In the genomic region with DNA sequence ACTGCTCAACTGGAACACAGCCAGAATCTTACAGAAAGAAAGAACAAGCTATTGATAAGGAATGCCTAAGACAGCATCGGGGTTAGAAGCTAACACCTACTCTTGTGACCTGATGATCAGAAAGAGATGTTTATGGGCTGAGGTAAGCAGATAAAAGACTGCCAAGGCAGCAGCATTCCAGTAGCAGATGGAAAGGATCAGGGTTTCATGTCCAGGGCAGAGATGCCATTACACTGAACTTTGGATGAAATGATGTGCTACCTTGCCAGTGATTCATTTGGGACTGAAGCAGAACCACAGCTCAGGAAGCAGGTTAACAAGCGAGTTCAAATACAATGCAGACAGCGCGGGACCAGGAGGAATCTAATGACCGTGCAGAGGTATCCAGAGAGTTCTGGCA, we compare ENCODE assay signal across 21 cellular contexts. TPM values are rescaled to one million over a fixed set of nuclear protein-coding genes. Genes with fewer than 3 reads are reported as not detected.
DNase-seq lines count a peak whose midpoint lies in the region; ATAC-seq, FAIRE-seq and TF ChIP-seq lines count a peak whose summit lies in the region.
"Had no signal": no experiment of that assay in that cellular context is flagged by ENCODE, and none has a peak within 500 bp of the region (broad histone marks: within the 10 kb centered on the region; RNA-seq: fewer than 3 reads in every experiment).

No MANE protein-coding gene starts in this region.

- TF ChIP-seq POLR2A in right lobe of liver (IDR thresholded peaks at IDR 0.05) (peak; percentile 25), HepG2 (IDR thresholded peaks at IDR 0.05; ENCODE audit: insufficient read depth in 1 of 2, low read depth in 2 of 2, low read length in 2 of 2) (no peak)

- no peak overlapping the region for H3K4me3 Mint-ChIP-seq in activated T-helper 17 cell treated with anti-CD3 and anti-CD28 coated beads, Interleukin-2, amount 50 U/mL, for 72 hours
- no peak overlapping the region for H3K4me3 Mint-ChIP-seq in activated T-helper 1 cell treated with anti-CD3 and anti-CD28 coated beads, Interleukin-12 subunit alpha, Interleukin-12 subunit beta, Interleukin-2, Interleukin-4 antibody, amounts not matched to agents 30 ng/mL and 10 ng/mL and 1 ng/mL, durations not matched to agents 14 hours and 24 hours and 36 hours
- H3K4me3 Mint-ChIP-seq in activated CD4-positive, alpha-beta T cell treated with anti-CD3 and anti-CD28 coated beads for 36 hours, result no peak overlapping the region
- H3K4me3 Mint-ChIP-seq: CD14-positive monocyte had no signal

- TF ChIP-seq CTCF in right lobe of liver (IDR thresholded peaks at IDR 0.05), result no peak
- TF ChIP-seq CTCF in HepG2 (CRISPR knock-in tag; IDR thresholded peaks at IDR 0.05), result no peak
- no peak for TF ChIP-seq CTCF in hepatocyte (IDR thresholded peaks at IDR 0.05; ENCODE audit: poor library complexity)

- in situ Hi-C loops in HepG2 (cut with HindIII; ENCODE audit: extremely low pct_ligation_motif_present, low pct_unique_long_range_greater_than_20kb), result no loop called here

- no peak overlapping the region for H2AFZ ChIP-seq in HepG2 (ENCODE audit: low read length)
- H2AFZ ChIP-seq in hepatocyte, result no peak overlapping the region

- H3K9me3 ChIP-seq in right lobe of liver (no peaks in the 10 kb centered on the region), HepG2 (ENCODE audit: low read length) (no peaks in the 10 kb centered on the region), hepatocyte (ENCODE audit: low read depth) (no peaks in the 10 kb centered on the region)
- H3K9me3 ChIP-seq: SJCRH30 had no signal

- 34% methylated on average over 5 of the region's 5 CpGs for WGBS in right lobe of liver (ENCODE audit: insufficient coverage, low coverage, low lambda C conversion rate, missing lambda C conversion rate)
- 100% methylated on average over 5 of the region's 5 CpGs for WGBS in HepG2 (ENCODE audit: low lambda C conversion rate)
- 84% methylated on average over 5 of the region's 5 CpGs for WGBS in hepatocyte (ENCODE audit: low lambda C conversion rate, missing lambda C conversion rate)

- peaks cover 100% of the 10 kb centered on the region for H3K36me3 Mint-ChIP-seq in activated T-helper 17 cell treated with anti-CD3 and anti-CD28 coated beads, Interleukin-2, amount 50 U/mL, for 72 hours (ENCODE audit: low read depth)
- H3K36me3 Mint-ChIP-seq in activated T-helper 1 cell treated with anti-CD3 and anti-CD28 coated beads, Interleukin-12 subunit alpha, Interleukin-12 subunit beta, Interleukin-2, Interleukin-4 antibody, amounts not matched to agents 30 ng/mL and 10 ng/mL and 1 ng/mL, durations not matched to agents 14 hours and 24 hours and 36 hours (ENCODE audit: low read depth), result peaks cover 49% of the 10 kb centered on the region
- H3K36me3 Mint-ChIP-seq in activated CD4-positive, alpha-beta T cell treated with anti-CD3 and anti-CD28 coated beads for 36 hours (ENCODE audit: low read depth), result peaks cover 37% of the 10 kb centered on the region

- peaks cover 0 to 26% (median 3%) of the 10 kb centered on the region in 4 donors for H3K4me1 ChIP-seq in right lobe of liver
- peaks cover 6% of the 10 kb centered on the region for H3K4me1 ChIP-seq in HepG2 (ENCODE audit: insufficient read depth, low read length)
- H3K4me1 ChIP-seq in hepatocyte (ENCODE audit: insufficient read depth), result no peaks in the 10 kb centered on the region
- H3K4me1 ChIP-seq: SJCRH30 had no signal

- H3K4me2 ChIP-seq in HepG2 (ENCODE audit: low read depth, low read length) (no peak overlapping the region), hepatocyte (no peak overlapping the region)

- CTCF ChIA-PET in HepG2 (lab: Yijun Ruan, JAX; ENCODE audit: low intra/inter-chr PET ratio, low total read pairs), result no interaction called here
- CTCF ChIA-PET in activated CD4-positive, alpha-beta T cell treated with anti-CD3 and anti-CD28 coated beads for 36 hours (lab: Charles Lee), result interaction anchor here (0.6 to 1.6 kb wide), 5 partner anchors 8 to 242 kb away, joined by 3 to 8 read pairs (median 4); partner anchors contain the start of gene APOA5

- DNase-seq in right lobe of liver (no peak), HepG2 (ENCODE audit: low spot score) (no peak), hepatocyte (ENCODE audit: low spot score) (no peak), NCI-H345 (lab: John Stamatoyannopoulos, UW) (no peak)
- no peak for DNase-seq in activated T-helper 1 cell treated with anti-CD3 and anti-CD28 coated beads, Interleukin-12 subunit alpha, Interleukin-12 subunit beta, Interleukin-2, Interleukin-4 antibody, amounts not matched to agents 30 ng/mL and 10 ng/mL and 1 ng/mL, durations not matched to agents 14 hours and 24 hours and 36 hours (ENCODE audit: low spot score)
- DNase-seq in activated CD4-positive, alpha-beta T cell treated with anti-CD3 and anti-CD28 coated beads for 36 hours, result no peak
- no peak for DNase-seq in activated CD4-positive, CD25-positive, alpha-beta regulatory T cell treated with anti-CD3 and anti-CD28 coated beads, Interleukin-2, amount 50 U/mL, for 72 hours
- DNase-seq: DMS79; Kasumi-1; NCI-H1417; NCI-H1930; NCI-H2171 treated with DMSO at 0.1 percent for 48 hours; NCI-H510A treated with DMSO at 0.1 percent for 48 hours; NK-92 treated with Interleukin-12 subunit alpha and Interleukin-12 subunit beta, amount 100 ng/mL, for 24 hours; OCI-M1; RPMI8226; SJCRH30 had no signal

- no peak overlapping the region for H3K27ac ChIP-seq in right lobe of liver
- no peak overlapping the region for H3K27ac ChIP-seq in HepG2 (ENCODE audit: extremely low read length, insufficient read depth, low read length)
- H3K27ac ChIP-seq in hepatocyte, result peak overlapping the region; percentile 47
- H3K27ac ChIP-seq: SJCRH30 had no signal

- no TSS peak for BruUV-seq in HepG2 (replicated peaks; lab: Mats Ljungman, UMichigan)

- H3K79me2 ChIP-seq in HepG2 (ENCODE audit: insufficient read depth, low read length) (no peaks in the 10 kb centered on the region), hepatocyte (no peaks in the 10 kb centered on the region)

- H3K27me3 Mint-ChIP-seq in activated T-helper 17 cell treated with anti-CD3 and anti-CD28 coated beads, Interleukin-2, amount 50 U/mL, for 72 hours, result no peaks in the 10 kb centered on the region
- H3K27me3 Mint-ChIP-seq in activated T-helper 1 cell treated with anti-CD3 and anti-CD28 coated beads, Interleukin-12 subunit alpha, Interleukin-12 subunit beta, Interleukin-2, Interleukin-4 antibody, amounts not matched to agents 30 ng/mL and 10 ng/mL and 1 ng/mL, durations not matched to agents 14 hours and 24 hours and 36 hours (ENCODE audit: insufficient read depth), result no peaks in the 10 kb centered on the region
- no peaks in the 10 kb centered on the region for H3K27me3 Mint-ChIP-seq in activated CD4-positive, alpha-beta T cell treated with anti-CD3 and anti-CD28 coated beads for 36 hours

- H3K27me3 ChIP-seq in right lobe of liver (no peaks in the 10 kb centered on the region), HepG2 (ENCODE audit: control insufficient read depth in 1 of 2, insufficient read depth in 2 of 2, low read length in 2 of 2) (no peaks in the 10 kb centered on the region), hepatocyte (no peaks in the 10 kb centered on the region)
- H3K27me3 ChIP-seq: SJCRH30 had no signal

- peaks cover 0 to 56% (median 14%) of the 10 kb centered on the region in 4 donors for H3K36me3 ChIP-seq in right lobe of liver
- peaks cover 24 to 73% of the 10 kb centered on the region in 2 experiments for H3K36me3 ChIP-seq in HepG2 (replicated peaks in 1 of 2; ENCODE audit: control insufficient read depth in 1 of 2, insufficient read depth in 2 of 2, low read length in 2 of 2)
- no peaks in the 10 kb centered on the region for H3K36me3 ChIP-seq in hepatocyte (replicated peaks; ENCODE audit: insufficient read depth, low read depth)
- H3K36me3 ChIP-seq: SJCRH30 had no signal

- POLR2A ChIA-PET in HepG2 (lab: Yijun Ruan, JAX), result no interaction called here
- POLR2A ChIA-PET in activated CD4-positive, alpha-beta T cell treated with anti-CD3 and anti-CD28 coated beads for 36 hours (lab: Charles Lee), result interaction anchor here (0.7 kb wide), 1 partner anchor 10 kb away, joined by 3 read pairs; no protein-coding TSS in a partner anchor

- no peak for FAIRE-seq in HepG2 (lab: Jason Lieb, UNC)
- FAIRE-seq: H1 had no signal

- ATAC-seq in right lobe of liver, result peak in 2 of 4 donors; percentile 56 to 88
- no peak for ATAC-seq in HepG2
- ATAC-seq in activated T-helper 17 cell treated with anti-CD3 and anti-CD28 coated beads, Interleukin-2, amount 50 U/mL, for 72 hours (replicated peaks), result no peak
- no peak for ATAC-seq in activated CD4-positive, alpha-beta T cell treated with anti-CD3 and anti-CD28 coated beads for 36 hours

- peak overlapping the region; percentile 45 for H3K27ac Mint-ChIP-seq in activated T-helper 17 cell treated with anti-CD3 and anti-CD28 coated beads, Interleukin-2, amount 50 U/mL, for 72 hours
- no peak overlapping the region for H3K27ac Mint-ChIP-seq in activated T-helper 1 cell treated with anti-CD3 and anti-CD28 coated beads, Interleukin-12 subunit alpha, Interleukin-12 subunit beta, Interleukin-2, Interleukin-4 antibody, amounts not matched to agents 30 ng/mL and 10 ng/mL and 1 ng/mL, durations not matched to agents 14 hours and 24 hours and 36 hours
- H3K27ac Mint-ChIP-seq in activated CD4-positive, alpha-beta T cell treated with anti-CD3 and anti-CD28 coated beads for 36 hours, result no peak overlapping the region
- H3K27ac Mint-ChIP-seq: CD14-positive monocyte had no signal

- H3K4me3 ChIP-seq in right lobe of liver (no peak overlapping the region), HepG2 (replicated peaks in 1 of 3; ENCODE audit: insufficient read depth in 1 of 3, low read depth in 2 of 3, low read length in 3 of 3) (no peak overlapping the region), hepatocyte (no peak overlapping the region)
- H3K4me3 ChIP-seq: SJCRH30 had no signal

- TF ChIP-seq RAD21 in HepG2 (CRISPR knock-in tag; IDR thresholded peaks at IDR 0.05), result no peak

- TF ChIP-seq EP300 in HepG2 (IDR thresholded peaks at IDR 0.05; ENCODE audit: low read depth in 2 of 2, low read length in 2 of 2) (no peak), HepG2 (CRISPR knock-in tag; IDR thresholded peaks at IDR 0.05; ENCODE audit: borderline replicate concordance) (no peak)

- H4K20me1 ChIP-seq in HepG2 (ENCODE audit: insufficient read depth, low read length) (no peaks in the 10 kb centered on the region), hepatocyte (ENCODE audit: insufficient read depth, poor library complexity, severe bottlenecking) (no peaks in the 10 kb centered on the region)

- no peaks in the 10 kb centered on the region for H3K9me3 Mint-ChIP-seq in activated T-helper 17 cell treated with anti-CD3 and anti-CD28 coated beads, Interleukin-2, amount 50 U/mL, for 72 hours
- no peaks in the 10 kb centered on the region for H3K9me3 Mint-ChIP-seq in activated T-helper 1 cell treated with anti-CD3 and anti-CD28 coated beads, Interleukin-12 subunit alpha, Interleukin-12 subunit beta, Interleukin-2, Interleukin-4 antibody, amounts not matched to agents 30 ng/mL and 10 ng/mL and 1 ng/mL, durations not matched to agents 14 hours and 24 hours and 36 hours
- no peaks in the 10 kb centered on the region for H3K9me3 Mint-ChIP-seq in activated CD4-positive, alpha-beta T cell treated with anti-CD3 and anti-CD28 coated beads for 36 hours (ENCODE audit: low read depth)
- H3K9me3 Mint-ChIP-seq: CD14-positive monocyte had no signal

- no peaks in the 10 kb centered on the region for H3K9me2 ChIP-seq in hepatocyte (replicated peaks; ENCODE audit: insufficient read depth)

- H3K4me1 Mint-ChIP-seq in activated T-helper 17 cell treated with anti-CD3 and anti-CD28 coated beads, Interleukin-2, amount 50 U/mL, for 72 hours, result peaks cover 15% of the 10 kb centered on the region
- peaks cover 15% of the 10 kb centered on the region for H3K4me1 Mint-ChIP-seq in activated T-helper 1 cell treated with anti-CD3 and anti-CD28 coated beads, Interleukin-12 subunit alpha, Interleukin-12 subunit beta, Interleukin-2, Interleukin-4 antibody, amounts not matched to agents 30 ng/mL and 10 ng/mL and 1 ng/mL, durations not matched to agents 14 hours and 24 hours and 36 hours (ENCODE audit: low read depth)
- peaks cover 5% of the 10 kb centered on the region for H3K4me1 Mint-ChIP-seq in activated CD4-positive, alpha-beta T cell treated with anti-CD3 and anti-CD28 coated beads for 36 hours
- H3K4me1 Mint-ChIP-seq: CD14-positive monocyte had no signal

- H3K9ac ChIP-seq in HepG2 (ENCODE audit: insufficient read depth, low read depth, low read length), result no peak overlapping the region

- intact Hi-C loops in right lobe of liver (cut with DNase I), result no loop called here
- intact Hi-C loops in HepG2 (cut with micrococcal nuclease; ENCODE audit: unreplicated experiment), result no loop called here
- intact Hi-C loops in activated T-helper 1 cell treated with anti-CD3 and anti-CD28 coated beads, Interleukin-12 subunit alpha, Interleukin-12 subunit beta, Interleukin-2, Interleukin-4 antibody, amounts not matched to agents 30 ng/mL and 10 ng/mL and 1 ng/mL, durations not matched to agents 14 hours and 24 hours and 36 hours (cut with micrococcal nuclease), result no loop called here
- intact Hi-C loops in activated CD4-positive, alpha-beta T cell treated with anti-CD3 and anti-CD28 coated beads for 36 hours (cut with DNase I, micrococcal nuclease), result no loop called here

RNA-seq across cellular contexts. Expression of gene APOA1, which starts 27.1 kb away (rescaled TPM):
- over 10,000 TPM in 2 of 6 experiments, 1,000 to 10,000 TPM in 4; 5,429 to 12,494 (median 8,679) TPM for total RNA-seq in right lobe of liver
- 2,184 and 5,485 TPM in 2 replicates for total RNA-seq in HepG2 (2016; rRNA removed; fragmentation: Illumina TruSeq; extraction: Trizol)
- 1,658 and 1,910 TPM in 2 replicates for total RNA-seq in HepG2 (2016; cell fraction: cytosol; rRNA removed; fragmentation: Illumina TruSeq; extraction: Trizol; ENCODE audit: low read depth)
- 2,147 and 5,523 TPM in 2 replicates for total RNA-seq in HepG2 (2016; cell fraction: insoluble cytoplasmic fraction; rRNA removed; fragmentation: Illumina TruSeq; extraction: Trizol)
- total RNA-seq in HepG2 (2016; cell fraction: membrane; rRNA removed; fragmentation: Illumina TruSeq; extraction: Trizol), result 1,317 and 1,654 TPM in 2 replicates
- total RNA-seq in HepG2 (2016; cell fraction: nucleus; rRNA removed; fragmentation: Illumina TruSeq; extraction: Trizol), result 3,708 and 4,228 TPM in 2 replicates
- polyA plus RNA-seq in HepG2 (2011; rRNA removed), result 1,973 and 2,476 TPM in 2 replicates
- 3,263 and 3,859 TPM in 2 replicates for polyA plus RNA-seq in HepG2 (2011; cell fraction: cytosol; rRNA removed)
- polyA plus RNA-seq in HepG2 (2011; cell fraction: nucleus; rRNA removed), result 1,542 and 1,981 TPM in 2 replicates
- polyA plus RNA-seq in HepG2 (2012), result 3,117 and 3,837 TPM in 2 replicates
- polyA plus RNA-seq in HepG2 (2016; cell fraction: cytosol; fragmentation: Illumina TruSeq; extraction: Trizol; ENCODE audit: low read depth), result 1,826 and 2,113 TPM in 2 replicates
- polyA plus RNA-seq in HepG2 (2016; cell fraction: insoluble cytoplasmic fraction; fragmentation: Illumina TruSeq; extraction: Trizol; ENCODE audit: low read depth), result 1,773 and 1,785 TPM in 2 replicates
- 1,154 and 1,399 TPM in 2 replicates for polyA plus RNA-seq in HepG2 (2016; cell fraction: membrane; fragmentation: Illumina TruSeq; extraction: Trizol; ENCODE audit: low read depth)
- polyA plus RNA-seq in HepG2 (2016; cell fraction: nucleus; fragmentation: Illumina TruSeq; extraction: Trizol; ENCODE audit: insufficient read depth, low read depth), result 5,783 and 6,817 TPM in 2 replicates
- 0.49 and 910 TPM in 2 replicates for polyA minus RNA-seq in HepG2 (2011; rRNA and poly(A)+ RNA removed; ENCODE audit: low replicate concordance)
- 1,155 and 1,457 TPM in 2 replicates for polyA minus RNA-seq in HepG2 (2011; cell fraction: cytosol; rRNA and poly(A)+ RNA removed)
- polyA minus RNA-seq in HepG2 (2011; cell fraction: nucleus; rRNA and poly(A)+ RNA removed), result 210 and 319 TPM in 2 replicates
- total RNA-seq in activated T-helper 17 cell treated with anti-CD3 and anti-CD28 coated beads, Interleukin-2, amount 50 U/mL, for 72 hours, result under 1 TPM; 0.37 TPM
- total RNA-seq in hepatocyte, result 4,253 and 4,361 TPM in 2 replicates
- polyA plus RNA-seq in hepatocyte, result 5,326 and 7,624 TPM in 2 replicates
- 0.22 TPM in 1 of 2 replicates, not detected in the other for total RNA-seq in activated T-helper 1 cell treated with anti-CD3 and anti-CD28 coated beads, Interleukin-12 subunit alpha, Interleukin-12 subunit beta, Interleukin-2, Interleukin-4 antibody, amounts not matched to agents 30 ng/mL and 10 ng/mL and 1 ng/mL, durations not matched to agents 14 hours and 24 hours and 36 hours
- not detected for total RNA-seq in activated CD4-positive, alpha-beta T cell treated with anti-CD3 and anti-CD28 coated beads for 36 hours
- total RNA-seq: A172, H1, SJCRH30 had no signal
- polyA plus RNA-seq: CD14-positive monocyte had no signal

RNA-seq across cellular contexts. Expression of gene APOC3, which starts 34.8 kb away (rescaled TPM):
- total RNA-seq in right lobe of liver, result over 10,000 TPM in 3 of 6 experiments, 1,000 to 10,000 TPM in 3; 4,225 to 15,106 (median 9,815) TPM
- total RNA-seq in HepG2 (2016; rRNA removed; fragmentation: Illumina TruSeq; extraction: Trizol), result 179 and 314 TPM in 2 replicates
- 470 and 617 TPM in 2 replicates for total RNA-seq in HepG2 (2016; cell fraction: cytosol; rRNA removed; fragmentation: Illumina TruSeq; extraction: Trizol; ENCODE audit: low read depth)
- 191 and 310 TPM in 2 replicates for total RNA-seq in HepG2 (2016; cell fraction: insoluble cytoplasmic fraction; rRNA removed; fragmentation: Illumina TruSeq; extraction: Trizol)
- total RNA-seq in HepG2 (2016; cell fraction: membrane; rRNA removed; fragmentation: Illumina TruSeq; extraction: Trizol), result 250 and 324 TPM in 2 replicates
- 211 and 238 TPM in 2 replicates for total RNA-seq in HepG2 (2016; cell fraction: nucleus; rRNA removed; fragmentation: Illumina TruSeq; extraction: Trizol)
- polyA plus RNA-seq in HepG2 (2011; rRNA removed), result 687 and 1,005 TPM in 2 replicates
- polyA plus RNA-seq in HepG2 (2011; cell fraction: cytosol; rRNA removed), result 944 and 988 TPM in 2 replicates
- polyA plus RNA-seq in HepG2 (2011; cell fraction: nucleus; rRNA removed), result 255 and 392 TPM in 2 replicates
- 921 and 1,213 TPM in 2 replicates for polyA plus RNA-seq in HepG2 (2012)
- polyA plus RNA-seq in HepG2 (2016; cell fraction: cytosol; fragmentation: Illumina TruSeq; extraction: Trizol; ENCODE audit: low read depth), result 724 and 925 TPM in 2 replicates
- polyA plus RNA-seq in HepG2 (2016; cell fraction: insoluble cytoplasmic fraction; fragmentation: Illumina TruSeq; extraction: Trizol; ENCODE audit: low read depth), result 243 and 253 TPM in 2 replicates
- polyA plus RNA-seq in HepG2 (2016; cell fraction: membrane; fragmentation: Illumina TruSeq; extraction: Trizol; ENCODE audit: low read depth), result 332 and 399 TPM in 2 replicates
- 479 and 488 TPM in 2 replicates for polyA plus RNA-seq in HepG2 (2016; cell fraction: nucleus; fragmentation: Illumina TruSeq; extraction: Trizol; ENCODE audit: insufficient read depth, low read depth)
- 493 TPM in 1 of 2 replicates, not detected in the other for polyA minus RNA-seq in HepG2 (2011; rRNA and poly(A)+ RNA removed; ENCODE audit: low replicate concordance)
- polyA minus RNA-seq in HepG2 (2011; cell fraction: cytosol; rRNA and poly(A)+ RNA removed), result 182 and 185 TPM in 2 replicates
- 38.8 and 66.1 TPM in 2 replicates for polyA minus RNA-seq in HepG2 (2011; cell fraction: nucleus; rRNA and poly(A)+ RNA removed)
- not detected for total RNA-seq in activated T-helper 17 cell treated with anti-CD3 and anti-CD28 coated beads, Interleukin-2, amount 50 U/mL, for 72 hours
- total RNA-seq in hepatocyte, result 2,309 and 2,825 TPM in 2 replicates
- polyA plus RNA-seq in hepatocyte, result 1,438 and 2,125 TPM in 2 replicates
- total RNA-seq in activated T-helper 1 cell treated with anti-CD3 and anti-CD28 coated beads, Interleukin-12 subunit alpha, Interleukin-12 subunit beta, Interleukin-2, Interleukin-4 antibody, amounts not matched to agents 30 ng/mL and 10 ng/mL and 1 ng/mL, durations not matched to agents 14 hours and 24 hours and 36 hours, result not detected in 2 replicates
- total RNA-seq in activated CD4-positive, alpha-beta T cell treated with anti-CD3 and anti-CD28 coated beads for 36 hours, result not detected
- total RNA-seq: A172, H1, SJCRH30 had no signal
- polyA plus RNA-seq: CD14-positive monocyte, H1 had no signal

RNA-seq across cellular contexts. Expression of gene APOA4, which starts 41.4 kb away (rescaled TPM):
- total RNA-seq in right lobe of liver, result 1,000 to 10,000 TPM in 2 of 6 experiments, 100 to 1,000 TPM in 2, 10 to 100 TPM in 2; 21.9 to 1,288 (median 117) TPM
- 1.8 and 3.8 TPM in 2 replicates for total RNA-seq in HepG2 (2016; rRNA removed; fragmentation: Illumina TruSeq; extraction: Trizol)
- total RNA-seq in HepG2 (2016; cell fraction: cytosol; rRNA removed; fragmentation: Illumina TruSeq; extraction: Trizol; ENCODE audit: low read depth), result 1.2 and 2.1 TPM in 2 replicates
- 2.1 and 3.7 TPM in 2 replicates for total RNA-seq in HepG2 (2016; cell fraction: insoluble cytoplasmic fraction; rRNA removed; fragmentation: Illumina TruSeq; extraction: Trizol)
- total RNA-seq in HepG2 (2016; cell fraction: membrane; rRNA removed; fragmentation: Illumina TruSeq; extraction: Trizol), result 2.5 and 3.8 TPM in 2 replicates
- 1.5 and 3.9 TPM in 2 replicates for total RNA-seq in HepG2 (2016; cell fraction: nucleus; rRNA removed; fragmentation: Illumina TruSeq; extraction: Trizol)
- polyA plus RNA-seq in HepG2 (2011; rRNA removed), result 7.2 and 11.0 TPM in 2 replicates
- 9.4 and 10.1 TPM in 2 replicates for polyA plus RNA-seq in HepG2 (2011; cell fraction: cytosol; rRNA removed)
- 4.4 and 6.4 TPM in 2 replicates for polyA plus RNA-seq in HepG2 (2011; cell fraction: nucleus; rRNA removed)
- 5.7 and 7.6 TPM in 2 replicates for polyA plus RNA-seq in HepG2 (2012)
- polyA plus RNA-seq in HepG2 (2016; cell fraction: cytosol; fragmentation: Illumina TruSeq; extraction: Trizol; ENCODE audit: low read depth), result 1.8 and 2.4 TPM in 2 replicates
- 1.6 and 1.8 TPM in 2 replicates for polyA plus RNA-seq in HepG2 (2016; cell fraction: insoluble cytoplasmic fraction; fragmentation: Illumina TruSeq; extraction: Trizol; ENCODE audit: low read depth)
- polyA plus RNA-seq in HepG2 (2016; cell fraction: membrane; fragmentation: Illumina TruSeq; extraction: Trizol; ENCODE audit: low read depth), result 2.4 and 3.3 TPM in 2 replicates
- 3.5 and 4.1 TPM in 2 replicates for polyA plus RNA-seq in HepG2 (2016; cell fraction: nucleus; fragmentation: Illumina TruSeq; extraction: Trizol; ENCODE audit: insufficient read depth, low read depth)
- 4.4 TPM in 1 of 2 replicates, not detected in the other for polyA minus RNA-seq in HepG2 (2011; rRNA and poly(A)+ RNA removed; ENCODE audit: low replicate concordance)
- polyA minus RNA-seq in HepG2 (2011; cell fraction: cytosol; rRNA and poly(A)+ RNA removed), result 2.5 and 3.2 TPM in 2 replicates
- 0.77 and 1.6 TPM in 2 replicates for polyA minus RNA-seq in HepG2 (2011; cell fraction: nucleus; rRNA and poly(A)+ RNA removed)
- not detected for total RNA-seq in activated T-helper 17 cell treated with anti-CD3 and anti-CD28 coated beads, Interleukin-2, amount 50 U/mL, for 72 hours
- 1,055 and 1,133 TPM in 2 replicates for total RNA-seq in hepatocyte
- polyA plus RNA-seq in hepatocyte, result 548 and 810 TPM in 2 replicates
- total RNA-seq in activated T-helper 1 cell treated with anti-CD3 and anti-CD28 coated beads, Interleukin-12 subunit alpha, Interleukin-12 subunit beta, Interleukin-2, Interleukin-4 antibody, amounts not matched to agents 30 ng/mL and 10 ng/mL and 1 ng/mL, durations not matched to agents 14 hours and 24 hours and 36 hours, result not detected in 2 replicates
- not detected for total RNA-seq in activated CD4-positive, alpha-beta T cell treated with anti-CD3 and anti-CD28 coated beads for 36 hours
- total RNA-seq: A172, H1, SJCRH30 had no signal
- polyA plus RNA-seq: CD14-positive monocyte, H1 had no signal

Comparison
In these comparisons a context has a peak if more than half of its experiments do, and no peak if none do; other contexts are left out.
1. RNA of gene APOA4, which starts 41.4 kb away (total RNA-seq): 1,055 to 1,133 TPM in hepatocyte and 21.9 to 1,288 TPM in right lobe of liver; 1.2 to 3.9 TPM in HepG2, not detected in activated T-helper 17 cell treated with anti-CD3 and anti-CD28 coated beads, Interleukin-2, amount 50 U/mL, for 72 hours, not detected in activated T-helper 1 cell treated with anti-CD3 and anti-CD28 coated beads, Interleukin-12 subunit alpha, Interleukin-12 subunit beta, Interleukin-2, Interleukin-4 antibody, amounts not matched to agents 30 ng/mL and 10 ng/mL and 1 ng/mL, durations not matched to agents 14 hours and 24 hours and 36 hours and not detected in activated CD4-positive, alpha-beta T cell treated with anti-CD3 and anti-CD28 coated beads for 36 hours; every median in the first group is over 4 times any median in the second.
2. RNA of gene APOA1, which starts 27.1 kb away (total RNA-seq): 5,429 to 12,494 TPM in right lobe of liver, 1,317 to 5,523 TPM in HepG2 and 4,253 to 4,361 TPM in hepatocyte; 0.37 TPM in activated T-helper 17 cell treated with anti-CD3 and anti-CD28 coated beads, Interleukin-2, amount 50 U/mL, for 72 hours, not detected in activated CD4-positive, alpha-beta T cell treated with anti-CD3 and anti-CD28 coated beads for 36 hours and 0.22 TPM in activated T-helper 1 cell treated with anti-CD3 and anti-CD28 coated beads, Interleukin-12 subunit alpha, Interleukin-12 subunit beta, Interleukin-2, Interleukin-4 antibody, amounts not matched to agents 30 ng/mL and 10 ng/mL and 1 ng/mL, durations not matched to agents 14 hours and 24 hours and 36 hours; every median in the first group is over 100 times any median in the second.
3. RNA of gene APOC3, which starts 34.8 kb away (total RNA-seq): 4,225 to 15,106 TPM in right lobe of liver, 2,309 to 2,825 TPM in hepatocyte and 179 to 617 TPM in HepG2; not detected in activated T-helper 17 cell treated with anti-CD3 and anti-CD28 coated beads, Interleukin-2, amount 50 U/mL, for 72 hours, not detected in activated T-helper 1 cell treated with anti-CD3 and anti-CD28 coated beads, Interleukin-12 subunit alpha, Interleukin-12 subunit beta, Interleukin-2, Interleukin-4 antibody, amounts not matched to agents 30 ng/mL and 10 ng/mL and 1 ng/mL, durations not matched to agents 14 hours and 24 hours and 36 hours and not detected in activated CD4-positive, alpha-beta T cell treated with anti-CD3 and anti-CD28 coated beads for 36 hours; every median in the first group is over 100 times any median in the second.